8 cellular contexts compared by ENCODE assay signal in the genomic region with DNA sequence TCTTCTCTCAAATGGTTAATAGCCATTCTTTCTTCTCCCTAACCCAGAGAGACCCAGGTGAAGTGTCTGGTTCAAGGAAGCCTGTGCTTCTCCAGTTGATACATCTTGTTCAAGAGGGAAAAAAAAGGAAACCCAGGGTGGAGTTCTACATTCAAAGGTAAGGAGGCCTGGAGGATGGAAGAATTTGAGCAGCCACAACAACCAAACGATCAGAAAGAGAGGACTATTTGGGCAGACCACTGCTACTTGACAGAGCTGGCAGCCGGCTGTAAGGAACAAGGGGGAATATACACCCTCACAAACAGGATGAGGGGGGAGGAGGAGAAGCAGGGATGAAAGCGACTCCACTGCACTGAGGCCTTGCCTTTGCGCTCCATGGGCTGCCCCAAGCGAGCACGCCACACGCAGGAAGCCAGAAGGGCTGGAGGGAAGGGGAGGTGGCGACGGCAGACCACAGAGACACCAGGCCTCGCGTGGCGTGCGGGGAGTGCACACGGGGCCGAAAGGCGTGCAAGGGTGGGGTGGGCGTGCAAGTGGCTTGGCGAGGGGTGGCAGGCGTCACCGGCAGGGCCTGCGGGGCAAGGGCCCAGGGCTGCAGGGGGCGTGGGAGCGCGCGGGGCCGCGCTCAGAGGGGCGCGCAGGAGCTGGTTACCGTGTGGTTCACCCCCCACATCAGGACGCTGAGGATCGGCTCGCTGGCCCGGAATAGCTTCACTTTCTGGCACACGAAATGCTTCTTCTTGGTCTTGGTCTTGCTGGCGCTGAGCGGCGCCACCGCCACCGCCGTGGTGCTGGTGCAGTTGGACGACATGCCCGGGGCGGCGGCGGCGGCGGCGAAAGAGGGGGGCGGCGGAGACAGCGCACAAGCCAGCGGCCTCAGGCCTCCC. TPM values are rescaled to one million over a fixed set of nuclear protein-coding genes. Genes with fewer than 3 reads are reported as not detected.
DNase-seq lines count a peak whose midpoint lies in the region; ATAC-seq, FAIRE-seq and TF ChIP-seq lines count a peak whose summit lies in the region.

No MANE protein-coding gene starts in this region.

- H2AFZ ChIP-seq in GM12878 (ENCODE audit: control insufficient read depth, low read depth, low read length) = peak overlapping the region; percentile 76

- TF ChIP-seq POLR2A in GM12878 (IDR thresholded peaks at IDR 0.05; ENCODE audit: low read depth, low read length) = 0 out of 2 replicates have a peak, but pooled peaks have one; percentile 29

- H3K4me2 ChIP-seq in GM12878 (ENCODE audit: control insufficient read depth, insufficient read depth) = peak overlapping the region; percentile 88

- no TSS peak for BruUV-seq in GM12878 (replicated peaks; lab: Mats Ljungman, UMichigan)

- no peaks in the 10 kb centered on the region for H3K27me3 Mint-ChIP-seq in T-helper 17 cell

- H3K79me2 ChIP-seq in GM12878 (ENCODE audit: control insufficient read depth, insufficient read depth, low read length) = peaks cover 35% of the 10 kb centered on the region

- H3K27ac ChIP-seq in GM12878 (ENCODE audit: control insufficient read depth, insufficient read depth) = peak overlapping the region; percentile 59
- H3K27ac ChIP-seq in skeletal muscle tissue (ENCODE audit: low read depth, low read length) = peak overlapping the region; percentile 97

- POLR2A ChIA-PET in GM12878 (lab: Charles Lee) = interaction anchor here (1.4 to 2.4 kb wide), 2 partner anchors 53 to 70 kb away, joined by 4 to 7 read pairs; no protein-coding TSS in a partner anchor

- peaks cover 39% of the 10 kb centered on the region for H3K4me1 Mint-ChIP-seq in T-helper 17 cell

- TF ChIP-seq CTCF in GM12878 (IDR thresholded peaks at IDR 0.05 in 2 of 3, conservative IDR thresholded peaks at IDR 0.05 in 1 of 3; ENCODE audit: control insufficient read depth in 2 of 3, extremely low read depth in 1 of 3, insufficient read depth in 1 of 3, low read depth in 3 of 3, low read length in 3 of 3) = 0 out of 6 replicates have a peak, but pooled peaks of 1 of the 3 experiments have one; percentile 0

- peak; percentile 71 for DNase-seq in CMK (ENCODE audit: low read depth)
- peak; percentile 60 for DNase-seq in HT-29 (ENCODE audit: low spot score)
- peak in 2 of 3 donors; percentile 29 to 50 for DNase-seq in T-helper 17 cell
- DNase-seq in GM12878 (ENCODE audit: low read depth, low spot score) = no peak
- no peak for DNase-seq in effector CD4-positive, alpha-beta T cell

- SMC1A ChIA-PET in GM12878 (lab: Charles Lee; ENCODE audit: uncharacterized antibody, unreplicated experiment) = interaction anchor here (0.5 to 1.4 kb wide), 3 partner anchors 41 to 118 kb away, joined by 3 to 4 read pairs (median 3); a partner anchor contains a TSS

- H3K9me3 ChIP-seq in T-helper 17 cell (ENCODE audit: control insufficient read depth, low read length, poor library complexity, severe bottlenecking) (no peaks in the 10 kb centered on the region), GM12878 (replicated peaks; ENCODE audit: control insufficient read depth, insufficient read depth, low read length) (no peaks in the 10 kb centered on the region), iPS-18c (ENCODE audit: control insufficient read depth, insufficient read depth, low read length) (no peaks in the 10 kb centered on the region), skeletal muscle tissue (ENCODE audit: control insufficient read depth in 3 of 3, low read length in 3 of 3) (no peaks in the 10 kb centered on the region)

- H3K4me3 ChIP-seq in GM12878 (peak overlapping the region; percentile 85), iPS-18c (ENCODE audit: insufficient read depth, low read depth, low read length) (peak overlapping the region; percentile 93), skeletal muscle tissue (ENCODE audit: low read length in 3 of 3) (peak overlapping the region; percentile 87 to 97 (median 92))

- no peak for TF ChIP-seq EP300 in GM12878 (IDR thresholded peaks at IDR 0.05; ENCODE audit: borderline replicate concordance in 1 of 2, control insufficient read depth in 1 of 2, low read depth in 2 of 2, low read length in 2 of 2)

- no peaks in the 10 kb centered on the region for H3K27me3 ChIP-seq in GM12878 (replicated peaks in 1 of 2; ENCODE audit: control insufficient read depth in 2 of 2, insufficient read depth in 2 of 2, low read length in 1 of 2)
- H3K27me3 ChIP-seq in skeletal muscle tissue (ENCODE audit: control insufficient read depth in 3 of 3, insufficient read depth in 3 of 3, low read length in 3 of 3) = no peaks in the 10 kb centered on the region

- H3K9ac ChIP-seq in GM12878 (ENCODE audit: control insufficient read depth, insufficient read depth, low read length) (peak overlapping the region; percentile 84), skeletal muscle tissue (ENCODE audit: low read depth in 1 of 3, low read length in 3 of 3) (peak overlapping the region; percentile 84 to 95 (median 92))

- TF ChIP-seq RAD21 in GM12878 (IDR thresholded peaks at IDR 0.05; ENCODE audit: insufficient read depth, low read depth, low read length) = no peak

- under 1% methylated on average over 39 of the region's 53 CpGs for WGBS in GM12878 (ENCODE audit: insufficient coverage, insufficient replicate concordance, low lambda C conversion rate, missing lambda C conversion rate)

- RAD21 ChIA-PET in GM12878 (lab: Charles Lee; ENCODE audit: unreplicated experiment) = interaction anchor here (0.5 to 1.0 kb wide), 4 partner anchors 54 to 71 kb away, joined by 3 to 5 read pairs (median 3); a partner anchor contains a TSS

- peak overlapping the region; percentile 96 for H3K27ac Mint-ChIP-seq in T-helper 17 cell

- H3K36me3 ChIP-seq in GM12878 (ENCODE audit: control insufficient read depth in 2 of 2, insufficient read depth in 2 of 2, low read length in 1 of 2) = peaks cover 7 to 8% of the 10 kb centered on the region in 2 experiments
- H3K36me3 ChIP-seq in skeletal muscle tissue (ENCODE audit: control insufficient read depth in 3 of 3, insufficient read depth in 3 of 3, low read length in 3 of 3) = peaks cover 19 to 22% (median 21%) of the 10 kb centered on the region in 3 donors

- peak overlapping the region; percentile 98 for H3K4me3 Mint-ChIP-seq in T-helper 17 cell

- intact Hi-C loops in GM12878 (cut with micrococcal nuclease; ENCODE audit: unreplicated experiment) = loop anchor here (2.0 to 5.0 kb wide), 2 partner anchors 46 to 353 kb away; a partner anchor contains a TSS

- in situ Hi-C loops in GM12878 (cut with MboI) = no loop called here

- peaks cover 5% of the 10 kb centered on the region for H3K36me3 Mint-ChIP-seq in T-helper 17 cell (ENCODE audit: low read depth)

- CTCF ChIA-PET in GM12878 (lab: Yijun Ruan, JAX) = interaction anchor here (0.7 to 1.9 kb wide), 4 partner anchors 46 to 241 kb away, joined by 3 to 6 read pairs (median 4); a partner anchor contains a TSS

- no peaks in the 10 kb centered on the region for H4K20me1 ChIP-seq in GM12878 (ENCODE audit: control insufficient read depth, insufficient read depth)

- H3K4me1 ChIP-seq in GM12878 (ENCODE audit: control insufficient read depth, insufficient read depth, low read length) (peaks cover 11% of the 10 kb centered on the region), skeletal muscle tissue (ENCODE audit: control insufficient read depth in 3 of 3, insufficient read depth in 3 of 3, low read length in 3 of 3) (peaks cover 28 to 37% (median 32%) of the 10 kb centered on the region in 3 donors)

- ATAC-seq in GM19463 (IDR thresholded peaks at IDR 0.05; ENCODE audit: unreplicated experiment) (peak; percentile 20), T-helper 17 cell (peak; percentile 44), GM12878 (peak; percentile 45)

- no peak for FAIRE-seq in GM12878 (lab: Jason Lieb, UNC)

RNA-seq across cellular contexts. Expression of a gene that starts 0.5 kb away (rescaled TPM):
- total RNA-seq in HT-29 (2014; rRNA removed; shearing (Covaris generic)) = 39.6 and 62.1 TPM in 2 replicates
- total RNA-seq in T-helper 17 cell (10 to 100 TPM; 28.2 to 33.5 TPM), GM12878 (2014; rRNA removed) (15.3 and 15.8 TPM in 2 replicates), GM12878 (2014; rRNA removed; fragmentation: Illumina TruSeq; extraction: Trizol) (18.1 and 22.0 TPM in 2 replicates), GM12878 (2021) (30.2 and 30.3 TPM in 2 replicates), skeletal muscle tissue (37.6 TPM)
- total RNA-seq in GM12878 (2013; cell fraction: nucleolus; rRNA removed) = 16.4 and 17.1 TPM in 2 replicates
- polyA plus RNA-seq in GM12878 (2011; ENCODE audit: low read depth) = 9.9 TPM
- polyA plus RNA-seq in GM12878 (2011; rRNA removed) (16.7 and 22.4 TPM in 2 replicates), GM12878 (2014; fragmentation: Illumina TruSeq; extraction: Trizol) (24.8 and 26.6 TPM in 2 replicates), GM12878 (2014; fragmentation: Nextera tagmentation; extraction: Ambion mirVana) (1 to 10 TPM; 3.8 to 4.0 TPM), GM12878 (2014; rRNA removed) (21.1 and 24.5 TPM in 2 replicates), GM12878 (2016; fragmentation: Nextera tagmentation; extraction: Ambion mirVana) (1 to 10 TPM; 8.2 to 8.5 TPM)
- 21.2 and 23.6 TPM in 2 replicates for polyA plus RNA-seq in GM12878 (2011; cell fraction: cytosol; rRNA removed)
- polyA plus RNA-seq in GM12878 (2011; cell fraction: nucleus; rRNA removed) = 31.4 and 35.1 TPM in 2 replicates
- polyA plus RNA-seq in GM12878 (2012) = 13.5 and 17.1 TPM in 2 replicates
- 48.0 and 58.2 TPM in 2 replicates for polyA minus RNA-seq in GM12878 (2011; rRNA and poly(A)+ RNA removed)
- polyA minus RNA-seq in GM12878 (2011; cell fraction: cytosol; rRNA and poly(A)+ RNA removed) = 10.4 and 10.9 TPM in 2 replicates
- polyA minus RNA-seq in GM12878 (2011; cell fraction: nucleus; rRNA and poly(A)+ RNA removed) = 6.0 and 7.9 TPM in 2 replicates

RNA-seq across cellular contexts. Expression of a gene that starts 26.3 kb away (rescaled TPM):
- total RNA-seq in HT-29 (2014; rRNA removed; shearing (Covaris generic)) = 28.7 and 33.9 TPM in 2 replicates
- total RNA-seq in T-helper 17 cell (10 to 100 TPM; 69.6 to 88.5 TPM), GM12878 (2014; rRNA removed) (14.7 and 17.5 TPM in 2 replicates), GM12878 (2014; rRNA removed; fragmentation: Illumina TruSeq; extraction: Trizol) (18.5 and 19.9 TPM in 2 replicates), GM12878 (2021) (15.9 and 17.1 TPM in 2 replicates), skeletal muscle tissue (12.0 TPM)
- 35.9 and 43.1 TPM in 2 replicates for total RNA-seq in GM12878 (2013; cell fraction: nucleolus; rRNA removed)
- polyA plus RNA-seq in GM12878 (2011; ENCODE audit: low read depth) = 15.8 TPM
- polyA plus RNA-seq in GM12878 (2011; rRNA removed) (29.6 and 30.7 TPM in 2 replicates), GM12878 (2014; fragmentation: Illumina TruSeq; extraction: Trizol) (29.7 and 29.9 TPM in 2 replicates), GM12878 (2014; fragmentation: Nextera tagmentation; extraction: Ambion mirVana) (10 to 100 TPM; 25.0 to 29.7 TPM), GM12878 (2014; rRNA removed) (19.9 and 28.1 TPM in 2 replicates), GM12878 (2016; fragmentation: Nextera tagmentation; extraction: Ambion mirVana) (10 to 100 TPM; 15.4 to 20.9 TPM)
- 25.2 and 26.9 TPM in 2 replicates for polyA plus RNA-seq in GM12878 (2011; cell fraction: cytosol; rRNA removed)
- polyA plus RNA-seq in GM12878 (2011; cell fraction: nucleus; rRNA removed) = 82.1 and 92.2 TPM in 2 replicates
- polyA plus RNA-seq in GM12878 (2012) = 20.4 and 24.4 TPM in 2 replicates
- polyA minus RNA-seq in GM12878 (2011; rRNA and poly(A)+ RNA removed) = 14.0 and 14.2 TPM in 2 replicates
- 3.2 and 5.6 TPM in 2 replicates for polyA minus RNA-seq in GM12878 (2011; cell fraction: cytosol; rRNA and poly(A)+ RNA removed)
- 7.7 and 10.5 TPM in 2 replicates for polyA minus RNA-seq in GM12878 (2011; cell fraction: nucleus; rRNA and poly(A)+ RNA removed)

RNA-seq across cellular contexts. Expression of a gene that starts 46.3 kb away (rescaled TPM):
- total RNA-seq in HT-29 (2014; rRNA removed; shearing (Covaris generic)) = 828 and 837 TPM in 2 replicates
- 10 to 100 TPM; 78.5 to 85.5 TPM for total RNA-seq in T-helper 17 cell
- 29.4 and 31.3 TPM in 2 replicates for total RNA-seq in GM12878 (2013; cell fraction: nucleolus; rRNA removed)
- total RNA-seq in GM12878 (2014; rRNA removed) = 420 and 425 TPM in 2 replicates
- 331 and 348 TPM in 2 replicates for total RNA-seq in GM12878 (2014; rRNA removed; fragmentation: Illumina TruSeq; extraction: Trizol)
- total RNA-seq in GM12878 (2021) = 298 and 300 TPM in 2 replicates
- 132 TPM for polyA plus RNA-seq in GM12878 (2011; ENCODE audit: low read depth)
- 295 and 448 TPM in 2 replicates for polyA plus RNA-seq in GM12878 (2011; rRNA removed)
- 846 and 874 TPM in 2 replicates for polyA plus RNA-seq in GM12878 (2011; cell fraction: cytosol; rRNA removed)
- polyA plus RNA-seq in GM12878 (2011; cell fraction: nucleus; rRNA removed) = 298 and 385 TPM in 2 replicates
- 170 and 184 TPM in 2 replicates for polyA plus RNA-seq in GM12878 (2012)
- polyA plus RNA-seq in GM12878 (2014; fragmentation: Illumina TruSeq; extraction: Trizol) = 277 and 353 TPM in 2 replicates
- 1,000 to 10,000 TPM; 1,622 to 2,130 TPM for polyA plus RNA-seq in GM12878 (2014; fragmentation: Nextera tagmentation; extraction: Ambion mirVana)
- polyA plus RNA-seq in GM12878 (2014; rRNA removed) = 499 and 533 TPM in 2 replicates
- 100 to 1,000 TPM; 612 to 643 TPM for polyA plus RNA-seq in GM12878 (2016; fragmentation: Nextera tagmentation; extraction: Ambion mirVana)
- polyA minus RNA-seq in GM12878 (2011; rRNA and poly(A)+ RNA removed) = 289 and 473 TPM in 2 replicates
- 93.5 and 120 TPM in 2 replicates for polyA minus RNA-seq in GM12878 (2011; cell fraction: cytosol; rRNA and poly(A)+ RNA removed)
- 44.1 and 76.5 TPM in 2 replicates for polyA minus RNA-seq in GM12878 (2011; cell fraction: nucleus; rRNA and poly(A)+ RNA removed)
- 156 TPM for total RNA-seq in skeletal muscle tissue

RNA-seq across cellular contexts. Expression of a gene that starts 50.7 kb away (rescaled TPM):
- total RNA-seq in HT-29 (2014; rRNA removed; shearing (Covaris generic)) = 8.7 and 18.9 TPM in 2 replicates
- not detected for total RNA-seq in T-helper 17 cell
- 12.2 and 12.6 TPM in 2 replicates for total RNA-seq in GM12878 (2013; cell fraction: nucleolus; rRNA removed)
- 3.7 and 4.5 TPM in 2 replicates for total RNA-seq in GM12878 (2014; rRNA removed)
- 2.7 and 3.1 TPM in 2 replicates for total RNA-seq in GM12878 (2014; rRNA removed; fragmentation: Illumina TruSeq; extraction: Trizol)
- total RNA-seq in GM12878 (2021) = 35.6 and 40.4 TPM in 2 replicates
- 4.3 TPM for polyA plus RNA-seq in GM12878 (2011; ENCODE audit: low read depth)
- polyA plus RNA-seq in GM12878 (2011; rRNA removed) = 7.9 and 15.1 TPM in 2 replicates
- polyA plus RNA-seq in GM12878 (2011; cell fraction: cytosol; rRNA removed) = 19.1 and 22.0 TPM in 2 replicates
- 63.1 and 79.6 TPM in 2 replicates for polyA plus RNA-seq in GM12878 (2011; cell fraction: nucleus; rRNA removed)
- 12.7 TPM in 2 replicates for polyA plus RNA-seq in GM12878 (2012)
- 6.4 and 10.1 TPM in 2 replicates for polyA plus RNA-seq in GM12878 (2014; fragmentation: Illumina TruSeq; extraction: Trizol)
- 1 to 10 TPM; 3.1 to 9.8 TPM for polyA plus RNA-seq in GM12878 (2014; fragmentation: Nextera tagmentation; extraction: Ambion mirVana)
- 14.2 and 15.5 TPM in 2 replicates for polyA plus RNA-seq in GM12878 (2014; rRNA removed)
- 1 to 10 TPM; 3.0 to 4.1 TPM for polyA plus RNA-seq in GM12878 (2016; fragmentation: Nextera tagmentation; extraction: Ambion mirVana)
- 9.5 and 13.7 TPM in 2 replicates for polyA minus RNA-seq in GM12878 (2011; rRNA and poly(A)+ RNA removed)
- polyA minus RNA-seq in GM12878 (2011; cell fraction: cytosol; rRNA and poly(A)+ RNA removed) = 16.6 and 20.1 TPM in 2 replicates
- 6.2 and 14.6 TPM in 2 replicates for polyA minus RNA-seq in GM12878 (2011; cell fraction: nucleus; rRNA and poly(A)+ RNA removed)
- 3.1 TPM for total RNA-seq in skeletal muscle tissue

RNA-seq across cellular contexts. Expression of a gene that starts 54.7 kb away (rescaled TPM):
- 2,011 and 2,221 TPM in 2 replicates for total RNA-seq in HT-29 (2014; rRNA removed; shearing (Covaris generic))
- total RNA-seq in T-helper 17 cell (1,000 to 10,000 TPM; 1,821 to 1,859 TPM), GM12878 (2014; rRNA removed) (2,317 and 2,414 TPM in 2 replicates), GM12878 (2014; rRNA removed; fragmentation: Illumina TruSeq; extraction: Trizol) (3,231 and 3,325 TPM in 2 replicates), GM12878 (2021) (2,200 and 2,256 TPM in 2 replicates), skeletal muscle tissue (2,779 TPM)
- total RNA-seq in GM12878 (2013; cell fraction: nucleolus; rRNA removed) = 251 and 278 TPM in 2 replicates
- 15,073 TPM for polyA plus RNA-seq in GM12878 (2011; ENCODE audit: low read depth)
- polyA plus RNA-seq in GM12878 (2011; rRNA removed) (2,867 and 3,528 TPM in 2 replicates), GM12878 (2014; fragmentation: Illumina TruSeq; extraction: Trizol) (4,821 and 5,052 TPM in 2 replicates), GM12878 (2014; fragmentation: Nextera tagmentation; extraction: Ambion mirVana) (1,000 to 10,000 TPM; 3,319 to 3,754 TPM), GM12878 (2014; rRNA removed) (3,219 and 3,296 TPM in 2 replicates), GM12878 (2016; fragmentation: Nextera tagmentation; extraction: Ambion mirVana) (1,000 to 10,000 TPM; 2,341 to 2,536 TPM)
- polyA plus RNA-seq in GM12878 (2011; cell fraction: cytosol; rRNA removed) = 1,769 and 1,817 TPM in 2 replicates
- polyA plus RNA-seq in GM12878 (2011; cell fraction: nucleus; rRNA removed) = 668 and 763 TPM in 2 replicates
- polyA plus RNA-seq in GM12878 (2012) = 4,332 and 4,612 TPM in 2 replicates
- 682 and 694 TPM in 2 replicates for polyA minus RNA-seq in GM12878 (2011; rRNA and poly(A)+ RNA removed)
- 326 and 362 TPM in 2 replicates for polyA minus RNA-seq in GM12878 (2011; cell fraction: cytosol; rRNA and poly(A)+ RNA removed)
- 94.9 and 131 TPM in 2 replicates for polyA minus RNA-seq in GM12878 (2011; cell fraction: nucleus; rRNA and poly(A)+ RNA removed)

Comparison
In these comparisons a context has a peak if more than half of its experiments do, and no peak if none do; other contexts are left out.
1. DNase-seq: peak in CMK (single experiment), HT-29 (single experiment) and T-helper 17 cell (2 of 3); none in GM12878 (single experiment) and effector CD4-positive, alpha-beta T cell (single experiment).
2. Peak in every context shown above with its lines, with median percentiles within 50 percentile points of each other: ATAC-seq and H3K4me3 ChIP-seq.